In genomic region chr16:48162839-48163410, GRCh38 we compare ENCODE assay signal across 2 cellular contexts.
TF ChIP-seq lines count a peak whose summit lies in the region.

No MANE protein-coding gene starts in this region.

TF ChIP-seq in A549, 52 proteins besides CTCF, POLR2A, EP300 and RAD21:
- TF ChIP-seq CBX8 (IDR thresholded peaks at IDR 0.05) (no peak), MAZ (IDR thresholded peaks at IDR 0.05; ENCODE audit: borderline replicate concordance, low read depth, low read length) (no peak), POLR2AphosphoS2 (conservative IDR thresholded peaks at IDR 0.05; ENCODE audit: low read length) (no peak), EHMT2 (IDR thresholded peaks at IDR 0.05; ENCODE audit: low read depth) (no peak), FOXS1 (CRISPR knock-in tag; IDR thresholded peaks at IDR 0.05) (no peak), USF2 (IDR thresholded peaks at IDR 0.05) (no peak), PHF8 (IDR thresholded peaks at IDR 0.05; ENCODE audit: borderline replicate concordance, low read depth) (no peak), NFE2L2 (conservative IDR thresholded peaks at IDR 0.05; ENCODE audit: low read length) (no peak), FOSL2 (IDR thresholded peaks at IDR 0.05) (no peak), FOSL2 (CRISPR knock-in tag; IDR thresholded peaks at IDR 0.05) (no peak), SMC3 (IDR thresholded peaks at IDR 0.05) (no peak), KDM1A (IDR thresholded peaks at IDR 0.05; ENCODE audit: low read depth) (no peak), JUN (IDR thresholded peaks at IDR 0.05) (no peak), JUNB (IDR thresholded peaks at IDR 0.05) (no peak), FOSB (CRISPR knock-in tag; IDR thresholded peaks at IDR 0.05) (no peak)
- TF ChIP-seq, protein P1, sequence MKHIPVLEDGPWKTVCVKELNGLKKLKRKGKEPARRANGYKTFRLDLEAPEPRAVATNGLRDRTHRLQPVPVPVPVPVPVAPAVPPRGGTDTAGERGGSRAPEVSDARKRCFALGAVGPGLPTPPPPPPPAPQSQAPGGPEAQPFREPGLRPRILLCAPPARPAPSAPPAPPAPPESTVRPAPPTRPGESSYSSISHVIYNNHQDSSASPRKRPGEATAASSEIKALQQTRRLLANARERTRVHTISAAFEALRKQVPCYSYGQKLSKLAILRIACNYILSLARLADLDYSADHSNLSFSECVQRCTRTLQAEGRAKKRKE (CRISPR knock-in tag; IDR thresholded peaks at IDR 0.05; ENCODE audit: low read depth): no peak

TF ChIP-seq in HepG2, 621 proteins besides CTCF, POLR2A, EP300 and RAD21:
- no peak for TF ChIP-seq ZKSCAN1 (IDR thresholded peaks at IDR 0.05; ENCODE audit: low read length)
- 0 out of 2 replicates have a peak, but pooled peaks have one; percentile 36 for TF ChIP-seq STAG1 (CRISPR knock-in tag; IDR thresholded peaks at IDR 0.05)
- TF ChIP-seq ELF4 (CRISPR knock-in tag; IDR thresholded peaks at IDR 0.05; ENCODE audit: borderline replicate concordance): no peak
- TF ChIP-seq HMGXB4 (CRISPR knock-in tag; IDR thresholded peaks at IDR 0.05; ENCODE audit: borderline replicate concordance in 1 of 2, low read depth in 1 of 2): peak in 1 of 2 experiments; percentile 37; a peak in 1 of 4 replicates
- TF ChIP-seq LCORL (IDR thresholded peaks at IDR 0.05): no peak
- 0 out of 2 replicates have a peak, but pooled peaks have one; percentile 28 for TF ChIP-seq LCORL (CRISPR knock-in tag; IDR thresholded peaks at IDR 0.05)
- TF ChIP-seq SALL1 (CRISPR knock-in tag; IDR thresholded peaks at IDR 0.05): peak; percentile 23; the same call in 1 of the 2 replicates
- TF ChIP-seq PHF8 (CRISPR knock-in tag; IDR thresholded peaks at IDR 0.05): 0 out of 2 replicates have a peak, but pooled peaks have one; percentile 20
- no peak for TF ChIP-seq ZNF44 (CRISPR knock-in tag; IDR thresholded peaks at IDR 0.05)
- TF ChIP-seq RXRB (CRISPR knock-in tag; IDR thresholded peaks at IDR 0.05; ENCODE audit: borderline replicate concordance): 0 out of 2 replicates have a peak, but pooled peaks have one; percentile 16
- 0 out of 2 replicates have a peak, but pooled peaks have one; percentile 29 for TF ChIP-seq ZNF614 (CRISPR knock-in tag; IDR thresholded peaks at IDR 0.05; ENCODE audit: borderline replicate concordance)
- TF ChIP-seq, protein P2, sequence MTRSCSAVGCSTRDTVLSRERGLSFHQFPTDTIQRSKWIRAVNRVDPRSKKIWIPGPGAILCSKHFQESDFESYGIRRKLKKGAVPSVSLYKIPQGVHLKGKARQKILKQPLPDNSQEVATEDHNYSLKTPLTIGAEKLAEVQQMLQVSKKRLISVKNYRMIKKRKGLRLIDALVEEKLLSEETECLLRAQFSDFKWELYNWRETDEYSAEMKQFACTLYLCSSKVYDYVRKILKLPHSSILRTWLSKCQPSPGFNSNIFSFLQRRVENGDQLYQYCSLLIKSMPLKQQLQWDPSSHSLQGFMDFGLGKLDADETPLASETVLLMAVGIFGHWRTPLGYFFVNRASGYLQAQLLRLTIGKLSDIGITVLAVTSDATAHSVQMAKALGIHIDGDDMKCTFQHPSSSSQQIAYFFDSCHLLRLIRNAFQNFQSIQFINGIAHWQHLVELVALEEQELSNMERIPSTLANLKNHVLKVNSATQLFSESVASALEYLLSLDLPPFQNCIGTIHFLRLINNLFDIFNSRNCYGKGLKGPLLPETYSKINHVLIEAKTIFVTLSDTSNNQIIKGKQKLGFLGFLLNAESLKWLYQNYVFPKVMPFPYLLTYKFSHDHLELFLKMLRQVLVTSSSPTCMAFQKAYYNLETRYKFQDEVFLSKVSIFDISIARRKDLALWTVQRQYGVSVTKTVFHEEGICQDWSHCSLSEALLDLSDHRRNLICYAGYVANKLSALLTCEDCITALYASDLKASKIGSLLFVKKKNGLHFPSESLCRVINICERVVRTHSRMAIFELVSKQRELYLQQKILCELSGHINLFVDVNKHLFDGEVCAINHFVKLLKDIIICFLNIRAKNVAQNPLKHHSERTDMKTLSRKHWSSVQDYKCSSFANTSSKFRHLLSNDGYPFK (CRISPR knock-in tag; IDR thresholded peaks at IDR 0.05; ENCODE audit: borderline replicate concordance): peak; percentile 60; the same call in 1 of the 2 replicates
- peak; percentile 16; the same call in 1 of the 2 replicates for TF ChIP-seq ZNF687 (CRISPR knock-in tag; IDR thresholded peaks at IDR 0.05)
- TF ChIP-seq ZNF350 (CRISPR knock-in tag; IDR thresholded peaks at IDR 0.05; ENCODE audit: borderline replicate concordance, low read depth): peak; percentile 65
